In the genomic region with DNA sequence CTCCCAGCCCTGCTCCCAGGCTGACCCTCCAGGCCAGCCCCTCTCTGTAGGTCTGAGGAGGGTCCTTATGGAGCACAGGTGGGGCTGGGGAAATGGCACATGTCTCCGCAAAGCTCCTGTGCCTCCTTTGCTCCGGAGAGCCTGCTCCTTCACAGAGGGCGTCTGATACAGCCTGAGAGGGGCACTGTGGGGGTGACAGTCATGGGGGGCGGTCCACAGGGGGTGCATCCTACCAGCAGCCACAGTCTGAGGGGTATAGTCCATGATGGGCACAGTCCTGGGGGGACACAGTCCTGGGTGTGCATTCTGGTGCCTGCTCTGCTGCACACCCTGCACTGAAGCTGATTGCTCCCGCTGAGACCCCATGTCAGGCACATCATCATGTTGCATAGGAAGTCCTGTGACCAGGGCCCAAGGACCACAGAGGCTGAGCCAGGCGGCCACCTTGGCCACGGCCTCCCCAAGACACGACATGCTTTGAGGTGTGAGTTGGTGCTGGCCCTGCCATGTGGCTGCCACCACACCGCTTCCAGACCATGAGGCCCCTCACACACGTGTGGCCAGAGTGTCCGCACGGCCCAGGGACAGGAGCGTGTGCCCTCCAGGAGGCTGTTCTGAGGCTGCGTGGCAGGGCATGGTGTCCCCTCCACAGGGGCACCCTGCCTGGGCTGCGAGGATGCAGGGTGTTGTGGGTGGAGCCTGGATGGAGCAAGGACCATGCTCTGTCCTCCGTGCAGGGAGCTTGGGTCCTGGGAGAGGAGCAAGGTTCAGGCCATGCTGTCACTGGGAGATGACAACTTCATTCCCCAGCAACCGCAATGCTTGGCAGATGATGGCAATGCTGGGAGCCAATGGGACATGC, we compare ENCODE assay signal across 21 cellular contexts.
"Had no signal": no experiment of that assay in that cellular context is flagged by ENCODE, and none has a peak within 500 bp of the region (broad histone marks: within the 10 kb centered on the region; RNA-seq: fewer than 3 reads in every experiment).

No MANE protein-coding gene starts in this region.

- H3K4me3 ChIP-seq: esophagus muscularis mucosa, gastroesophageal sphincter, neural progenitor cell, psoas muscle, thoracic aorta, upper lobe of left lung had no signal

- H3K9me3 ChIP-seq: esophagus muscularis mucosa, gastroesophageal sphincter, psoas muscle, thoracic aorta, upper lobe of left lung had no signal

- H3K4me3 Mint-ChIP-seq: activated naive CD4-positive, alpha-beta T cell treated with anti-CD3 and anti-CD28 coated beads for 36 hours; activated naive CD8-positive, alpha-beta T cell treated with anti-CD3 and anti-CD28 coated beads, Interleukin-2, amount 50 U/mL, for 24 hours; activated T-cell treated with anti-CD3 and anti-CD28 coated beads, Interleukin-2, amount 50 U/mL, for 4 hours; stimulated activated memory B cell treated with anti-CD40 and anti-IgM and Interleukin-4, amounts not matched to agents 10 μg/mL and 1 μg/mL and 100 μg/mL, for 72 hours had no signal

- H3K36me3 ChIP-seq: brain microvascular endothelial cell, esophagus muscularis mucosa, gastroesophageal sphincter, neural progenitor cell, thoracic aorta, upper lobe of left lung had no signal

- H3K4me1 ChIP-seq: neural progenitor cell had no signal

- H3K9me3 Mint-ChIP-seq: activated naive CD4-positive, alpha-beta T cell treated with anti-CD3 and anti-CD28 coated beads for 36 hours; activated naive CD8-positive, alpha-beta T cell treated with anti-CD3 and anti-CD28 coated beads, Interleukin-2, amount 50 U/mL, for 24 hours; activated T-cell treated with anti-CD3 and anti-CD28 coated beads, Interleukin-2, amount 50 U/mL, for 4 hours; neural progenitor cell; stimulated activated memory B cell treated with anti-CD40 and anti-IgM and Interleukin-4, amounts not matched to agents 10 μg/mL and 1 μg/mL and 100 μg/mL, for 72 hours had no signal

- H3K27ac Mint-ChIP-seq: activated naive CD4-positive, alpha-beta T cell treated with anti-CD3 and anti-CD28 coated beads for 36 hours; activated naive CD8-positive, alpha-beta T cell treated with anti-CD3 and anti-CD28 coated beads, Interleukin-2, amount 50 U/mL, for 24 hours; neural progenitor cell; stimulated activated memory B cell treated with anti-CD40 and anti-IgM and Interleukin-4, amounts not matched to agents 10 μg/mL and 1 μg/mL and 100 μg/mL, for 72 hours had no signal

- H3K27ac ChIP-seq: brain microvascular endothelial cell, esophagus muscularis mucosa, gastroesophageal sphincter, neural progenitor cell, psoas muscle, thoracic aorta, upper lobe of left lung, VCaP had no signal

- ATAC-seq: activated naive CD8-positive, alpha-beta T cell treated with anti-CD3 and anti-CD28 coated beads, Interleukin-2, amount 50 U/mL, for 24 hours; activated T-cell treated with anti-CD3 and anti-CD28 coated beads, Interleukin-2, amount 50 U/mL, for 4 hours; gastroesophageal sphincter; psoas muscle; sciatic nerve; stimulated activated memory B cell treated with anti-CD40 and anti-IgM and Interleukin-4, amounts not matched to agents 10 μg/mL and 1 μg/mL and 100 μg/mL, for 72 hours had no signal

- H3K36me3 Mint-ChIP-seq: neural progenitor cell; stimulated activated memory B cell treated with anti-CD40 and anti-IgM and Interleukin-4, amounts not matched to agents 10 μg/mL and 1 μg/mL and 100 μg/mL, for 72 hours had no signal

- H3K27me3 Mint-ChIP-seq: activated naive CD8-positive, alpha-beta T cell treated with anti-CD3 and anti-CD28 coated beads, Interleukin-2, amount 50 U/mL, for 24 hours had no signal

- DNase-seq: activated CD4-positive, alpha-beta T cell treated with anti-CD3 and anti-CD28 coated beads, Interleukin-2, amount 50 U/mL, for 1 hour; activated CD4-positive, CD25-positive, alpha-beta regulatory T cell treated with anti-CD3 and anti-CD28 coated beads, Interleukin-2, amount 50 U/mL, for 72 hours; activated CD8-positive, alpha-beta memory T cell treated with anti-CD3 and anti-CD28 coated beads, Interleukin-2, amount 50 U/mL, for 4 hours; activated naive CD4-positive, alpha-beta T cell treated with anti-CD3 and anti-CD28 coated beads for 36 hours; activated naive CD8-positive, alpha-beta T cell treated with anti-CD3 and anti-CD28 coated beads, Interleukin-2, amount 50 U/mL, for 24 hours; activated T-cell treated with anti-CD3 and anti-CD28 coated beads, Interleukin-2, amount 50 U/mL, for 4 hours; anterior cingulate cortex; brain microvascular endothelial cell; effector CD4-positive, alpha-beta T cell; mammary epithelial cell; stimulated activated CD4-positive, alpha-beta T cell treated with anti-CD3 and anti-CD28 coated beads, Interleukin-4, amount 100 ng/mL, for 4 hours; T-helper 2 cell had no signal

- H3K27me3 ChIP-seq: brain microvascular endothelial cell, gastroesophageal sphincter, upper lobe of left lung had no signal
